22 cellular contexts compared by ENCODE assay signal in the genomic region with DNA sequence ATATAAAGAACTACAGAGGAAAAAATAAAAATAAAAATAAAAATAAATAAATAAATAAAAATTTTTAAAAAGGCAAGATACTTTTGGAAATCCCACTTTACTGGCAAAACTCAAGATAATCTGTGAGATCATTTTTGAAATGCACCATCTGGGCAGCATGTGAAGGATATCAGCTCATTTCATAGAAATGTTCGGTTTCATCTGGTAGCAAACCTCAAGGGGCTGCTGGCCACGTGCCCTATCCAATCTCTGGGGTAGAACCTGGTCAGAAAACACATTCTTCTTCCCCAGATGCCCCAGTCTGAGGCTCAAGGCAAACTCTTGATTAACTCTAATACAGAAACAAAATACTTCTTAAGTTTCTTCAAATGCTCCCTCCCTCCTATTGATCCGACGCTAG.
A peak's percentile ranks its signal among the peaks of the same experiment; 100 is the strongest.
DNase-seq lines count a peak whose midpoint lies in the region; ATAC-seq and TF ChIP-seq lines count a peak whose summit lies in the region.
"Had no signal": no experiment of that assay in that cellular context is flagged by ENCODE, and none has a peak within 500 bp of the region (broad histone marks: within the 10 kb centered on the region; RNA-seq: fewer than 3 reads in every experiment).

No MANE protein-coding gene starts in this region.

- H3K4me1 ChIP-seq in suprapubic skin (peaks cover 26% of the 10 kb centered on the region), mucosa of descending colon (ENCODE audit: low read depth) (peaks cover 28% of the 10 kb centered on the region)
- H3K4me1 ChIP-seq: tibial nerve had no signal

- no peak for TF ChIP-seq POLR2A in suprapubic skin (IDR thresholded peaks at IDR 0.05)

- ATAC-seq in SK-N-SH treated with all-trans-retinoic acid at 6 μM for 48 hours (no peak; the same call in 2 of the 3 replicates), GM19351 (IDR thresholded peaks at IDR 0.05; ENCODE audit: unreplicated experiment) (no peak), mucosa of descending colon (no peak)

- no peaks in the 10 kb centered on the region for H3K36me3 ChIP-seq in suprapubic skin
- H3K36me3 ChIP-seq in mucosa of descending colon (ENCODE audit: low read depth): no peaks in the 10 kb centered on the region
- H3K36me3 ChIP-seq: tibial nerve had no signal

- peak overlapping the region; percentile 61 for H3K27ac ChIP-seq in suprapubic skin
- H3K27ac ChIP-seq: RWPE1, SK-N-MC, tibial nerve had no signal

- no peak overlapping the region for H3K4me3 ChIP-seq in fibroblast of the aortic adventitia (ENCODE audit: low read depth, low read length)
- H3K4me3 ChIP-seq in suprapubic skin: no peak overlapping the region
- no peak overlapping the region for H3K4me3 ChIP-seq in mucosa of descending colon
- H3K4me3 ChIP-seq: SK-N-MC, tibial nerve had no signal

- intact Hi-C loops in mucosa of descending colon (cut with DNase I, micrococcal nuclease): no loop called here

- H3K27me3 ChIP-seq in suprapubic skin: no peaks in the 10 kb centered on the region
- H3K27me3 ChIP-seq: tibial nerve had no signal

- peak; percentile 1 for DNase-seq in DMS79 treated with DMSO at 0.1 percent for 48 hours (lab: John Stamatoyannopoulos, UW)
- DNase-seq in DMS79 (lab: John Stamatoyannopoulos, UW): no peak
- DNase-seq in fibroblast of the aortic adventitia (ENCODE audit: low read depth): peak; percentile 27
- no peak for DNase-seq in suprapubic skin (ENCODE audit: low spot score in 2 of 2)
- DNase-seq in mucosa of descending colon: no peak
- no peak for DNase-seq in HuH-7 (ENCODE audit: low spot score)
- DNase-seq: 8988T; activated CD4-positive, alpha-beta T cell treated with anti-CD3 and anti-CD28 coated beads for 4 hours; activated CD8-positive, alpha-beta memory T cell treated with anti-CD3 and anti-CD28 coated beads for 24 hours; activated gamma-delta T cell; activated naive CD8-positive, alpha-beta T cell treated with anti-CD3 and anti-CD28 coated beads, Interleukin-2, amount 10 ng/mL, durations not matched to agents 7 days and 5 days; CD4-positive, CD25-positive, alpha-beta regulatory T cell; central memory CD4-positive, alpha-beta T cell; naive B cell; NCI-H2081; NCI-H345; occipital lobe had no signal

- H3K9me3 ChIP-seq in suprapubic skin (no peaks in the 10 kb centered on the region), mucosa of descending colon (no peaks in the 10 kb centered on the region)
- H3K9me3 ChIP-seq: tibial nerve had no signal

- 68% methylated on average over 4 of the region's 4 CpGs for WGBS in suprapubic skin

- TF ChIP-seq EP300 in suprapubic skin (IDR thresholded peaks at IDR 0.05): no peak

- TF ChIP-seq CTCF in fibroblast of the aortic adventitia (IDR thresholded peaks at IDR 0.05; ENCODE audit: insufficient read depth, low read length) (no peak), suprapubic skin (IDR thresholded peaks at IDR 0.05) (no peak), mucosa of descending colon (IDR thresholded peaks at IDR 0.05) (no peak)

TF ChIP-seq in SK-N-SH treated with all-trans-retinoic acid at 6 μM for 48 hours, 23 proteins besides CTCF, POLR2A, EP300 and RAD21:
- TF ChIP-seq ZFP3 (CRISPR knock-in tag; IDR thresholded peaks at IDR 0.05) (no peak), ZNF70 (CRISPR knock-in tag; IDR thresholded peaks at IDR 0.05) (no peak), SNAI2 (CRISPR knock-in tag; IDR thresholded peaks at IDR 0.05) (no peak), ZFP30 (CRISPR knock-in tag; IDR thresholded peaks at IDR 0.05) (no peak), ZNF565 (CRISPR knock-in tag; conservative IDR thresholded peaks at IDR 0.05; ENCODE audit: low read depth) (no peak), TCF4 (CRISPR knock-in tag; IDR thresholded peaks at IDR 0.05; ENCODE audit: borderline replicate concordance) (peak; percentile 35; the same call in 1 of the 2 replicates)
- TF ChIP-seq, protein P1, sequence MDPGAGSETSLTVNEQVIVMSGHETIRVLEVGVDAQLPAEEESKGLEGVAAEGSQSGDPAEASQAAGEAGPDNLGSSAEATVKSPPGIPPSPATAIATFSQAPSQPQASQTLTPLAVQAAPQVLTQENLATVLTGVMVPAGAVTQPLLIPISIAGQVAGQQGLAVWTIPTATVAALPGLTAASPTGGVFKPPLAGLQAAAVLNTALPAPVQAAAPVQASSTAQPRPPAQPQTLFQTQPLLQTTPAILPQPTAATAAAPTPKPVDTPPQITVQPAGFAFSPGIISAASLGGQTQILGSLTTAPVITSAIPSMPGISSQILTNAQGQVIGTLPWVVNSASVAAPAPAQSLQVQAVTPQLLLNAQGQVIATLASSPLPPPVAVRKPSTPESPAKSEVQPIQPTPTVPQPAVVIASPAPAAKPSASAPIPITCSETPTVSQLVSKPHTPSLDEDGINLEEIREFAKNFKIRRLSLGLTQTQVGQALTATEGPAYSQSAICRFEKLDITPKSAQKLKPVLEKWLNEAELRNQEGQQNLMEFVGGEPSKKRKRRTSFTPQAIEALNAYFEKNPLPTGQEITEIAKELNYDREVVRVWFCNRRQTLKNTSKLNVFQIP (CRISPR knock-in tag; IDR thresholded peaks at IDR 0.05; ENCODE audit: borderline replicate concordance, low read depth): no peak

Comparison
In these comparisons a context has a peak if more than half of its experiments do, and no peak if none do; other contexts are left out.
1. DNase-seq: peak in DMS79 treated with DMSO at 0.1 percent for 48 hours (single experiment) and fibroblast of the aortic adventitia (single experiment); none in DMS79 (single experiment), suprapubic skin (0 of 2), mucosa of descending colon (0 of 3) and HuH-7 (single experiment).